ENCODE assay signal across 15 cellular contexts in the genomic region with DNA sequence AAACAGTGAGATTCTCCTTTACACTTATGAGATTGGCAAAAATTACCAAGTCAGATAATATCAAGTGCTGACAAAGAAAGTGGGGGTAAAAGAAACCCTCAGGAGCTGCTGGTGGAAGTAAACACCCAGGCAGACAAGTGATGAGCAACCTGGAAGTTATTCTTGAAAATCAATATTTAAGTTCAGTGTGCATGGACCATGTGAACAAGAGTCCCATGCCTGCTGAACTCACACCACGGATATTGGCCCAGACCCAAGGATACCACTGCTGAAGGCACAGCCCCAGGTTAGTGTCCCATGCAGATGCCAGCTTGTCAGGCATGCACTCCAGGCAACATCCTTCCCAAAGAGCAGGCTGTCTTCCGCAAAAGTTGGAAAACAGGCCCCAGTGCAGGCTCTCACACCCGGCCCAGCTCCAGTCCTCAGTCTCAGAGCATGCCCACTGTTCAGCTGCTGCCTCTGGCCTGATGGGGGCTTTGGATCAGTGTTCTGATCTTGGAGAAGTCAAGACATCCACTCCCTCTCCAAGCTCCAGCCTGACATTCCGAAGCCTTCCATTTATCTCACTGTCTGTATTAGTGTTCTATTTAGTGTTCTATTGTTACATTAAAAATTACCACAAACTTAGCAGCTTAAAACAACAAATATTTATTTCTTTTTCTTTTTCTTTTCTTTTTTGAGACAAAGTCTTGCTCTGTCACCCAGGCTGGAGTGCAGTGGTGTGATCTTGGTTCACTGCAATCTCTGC.
DNase-seq lines count a peak whose midpoint lies in the region; ATAC-seq and TF ChIP-seq lines count a peak whose summit lies in the region.
"Had no signal": no experiment of that assay in that cellular context is flagged by ENCODE, and none has a peak within 500 bp of the region (broad histone marks: within the 10 kb centered on the region; RNA-seq: fewer than 3 reads in every experiment).

No MANE protein-coding gene starts in this region.

- peak overlapping the region; percentile 16; the same call in 1 of the 2 replicates for H2AK5ac ChIP-seq in IMR-90 (ENCODE audit: low read depth, low read length)

- CTCF ChIA-PET in IMR-90 (lab: Yijun Ruan, JAX): no interaction called here

- DNase-seq in IMR-90 (peak; percentile 43), tibial artery (peak in 1 of 2 donors; percentile 63), T-helper 1 cell (no peak)
- no peak for DNase-seq in activated T-helper 1 cell treated with anti-CD3 and anti-CD28 coated beads, Interleukin-12 subunit alpha, Interleukin-12 subunit beta, Interleukin-2, Interleukin-4 antibody, amounts not matched to agents 30 ng/mL and 10 ng/mL and 1 ng/mL, durations not matched to agents 14 hours and 24 hours and 36 hours (ENCODE audit: low spot score)
- DNase-seq: activated CD4-positive, alpha-beta T cell treated with anti-CD3 and anti-CD28 coated beads for 4 hours; brain microvascular endothelial cell; effector memory CD8-positive, alpha-beta T cell; foreskin keratinocyte; HCEC 1CT; immature natural killer cell; retina had no signal

- BruUV-seq in IMR-90 (replicated peaks; lab: Mats Ljungman, UMichigan): no TSS peak

- peaks cover 2% of the 10 kb centered on the region for H3K27me3 Mint-ChIP-seq in activated T-helper 1 cell treated with anti-CD3 and anti-CD28 coated beads, Interleukin-12 subunit alpha, Interleukin-12 subunit beta, Interleukin-2, Interleukin-4 antibody, amounts not matched to agents 30 ng/mL and 10 ng/mL and 1 ng/mL, durations not matched to agents 14 hours and 24 hours and 36 hours (ENCODE audit: insufficient read depth)
- H3K27me3 Mint-ChIP-seq: effector memory CD8-positive, alpha-beta T cell; stimulated activated naive CD8-positive, alpha-beta T cell treated with anti-CD3 and anti-CD28 coated beads, Interleukin-15, Interleukin-2, amounts not matched to agents 100 ng/mL and 50 ng/mL, for 24 hours had no signal

- H2BK5ac ChIP-seq in IMR-90 (ENCODE audit: low read depth, low read length, poor library complexity, severe bottlenecking): peak overlapping the region; percentile 43

- H3K4me3 ChIP-seq in IMR-90 (ENCODE audit: insufficient read depth, low read depth, low read length) (no peak overlapping the region), liver (ENCODE audit: low read depth in 1 of 3, low read length in 3 of 3) (no peak overlapping the region), tibial artery (no peak overlapping the region)

- no peak for TF ChIP-seq CTCF in IMR-90 (conservative IDR thresholded peaks at IDR 0.05; ENCODE audit: low read depth, low read length)
- TF ChIP-seq CTCF in liver (IDR thresholded peaks at IDR 0.05; ENCODE audit: low read depth, low read length, missing input control): no peak
- TF ChIP-seq CTCF in tibial artery (IDR thresholded peaks at IDR 0.05): no peak

- peaks cover 54% of the 10 kb centered on the region for H3K4me1 ChIP-seq in IMR-90 (ENCODE audit: control insufficient read depth, insufficient read depth, low read length)
- peaks cover 3 to 20% (median 17%) of the 10 kb centered on the region in 4 donors for H3K4me1 ChIP-seq in liver (ENCODE audit: control insufficient read depth in 4 of 4, insufficient read depth in 4 of 4, low read length in 3 of 4)
- H3K4me1 ChIP-seq in tibial artery: peaks cover 0 to 70% (median 59%) of the 10 kb centered on the region in 4 donors

- no peak for ATAC-seq in IMR-90 (ENCODE audit: low read depth)
- ATAC-seq in HG03565 (IDR thresholded peaks at IDR 0.05; ENCODE audit: unreplicated experiment): no peak
- no peak for ATAC-seq in GM18868 (IDR thresholded peaks at IDR 0.05; ENCODE audit: unreplicated experiment)
- ATAC-seq: effector memory CD8-positive, alpha-beta T cell; foreskin keratinocyte had no signal

- H4K5ac ChIP-seq in IMR-90 (ENCODE audit: low read depth, low read length): peak overlapping the region; percentile 9; the same call in 1 of the 2 replicates

- no peak overlapping the region for H3K56ac ChIP-seq in IMR-90 (ENCODE audit: extremely low read depth, insufficient read depth, low read length)

- 0 out of 2 replicates have a peak overlapping the region, but pooled peaks have one; percentile 0 for H3K18ac ChIP-seq in IMR-90 (ENCODE audit: low read depth, low read length)

- POLR2A ChIA-PET in IMR-90 (lab: Charles Lee; ENCODE audit: unreplicated experiment): interaction anchor here (0.8 kb wide), 1 partner anchor 134 kb away, joined by 3 read pairs; a partner anchor contains a TSS

- H3K14ac ChIP-seq in IMR-90 (replicated peaks; ENCODE audit: low read depth, low read length): peak overlapping the region; percentile 6; the same call in 1 of the 2 replicates

- TF ChIP-seq RAD21 in IMR-90 (IDR thresholded peaks at IDR 0.05; ENCODE audit: low read length): no peak
- TF ChIP-seq RAD21 in liver (IDR thresholded peaks at IDR 0.05): peak; percentile 46 to 63

- H3K9me3 Mint-ChIP-seq in activated T-helper 1 cell treated with anti-CD3 and anti-CD28 coated beads, Interleukin-12 subunit alpha, Interleukin-12 subunit beta, Interleukin-2, Interleukin-4 antibody, amounts not matched to agents 30 ng/mL and 10 ng/mL and 1 ng/mL, durations not matched to agents 14 hours and 24 hours and 36 hours: peaks cover 5% of the 10 kb centered on the region
- H3K9me3 Mint-ChIP-seq: immature natural killer cell; stimulated activated naive CD8-positive, alpha-beta T cell treated with anti-CD3 and anti-CD28 coated beads, Interleukin-15, Interleukin-2, amounts not matched to agents 100 ng/mL and 50 ng/mL, for 24 hours had no signal

- no CpG with 5 or more reads among the region's 4 CpGs for WGBS in IMR-90 (ENCODE audit: extremely low coverage in 2 of 2, insufficient read length in 1 of 2), 2 experiments
- WGBS in liver: 59% methylated on average over 4 of the region's 4 CpGs

- H3K36me3 ChIP-seq in IMR-90 (ENCODE audit: control insufficient read depth, insufficient read depth, low read length): no peaks in the 10 kb centered on the region
- H3K36me3 ChIP-seq in liver (ENCODE audit: control insufficient read depth in 4 of 4, insufficient read depth in 3 of 4, low read depth in 1 of 4, low read length in 3 of 4): no peaks in the 10 kb centered on the region
- no peaks in the 10 kb centered on the region for H3K36me3 ChIP-seq in tibial artery
- H3K36me3 ChIP-seq: brain microvascular endothelial cell had no signal

- H3K9ac ChIP-seq in IMR-90 (ENCODE audit: low read depth, low read length) (no peak overlapping the region), liver (ENCODE audit: low read depth in 1 of 2, low read length in 2 of 2) (no peak overlapping the region)

- no peak overlapping the region for H3K27ac ChIP-seq in IMR-90 (ENCODE audit: insufficient read depth, low read length)
- peak overlapping the region; percentile 63 to 72 for H3K27ac ChIP-seq in liver (ENCODE audit: low read depth in 1 of 2, low read length in 2 of 2)
- H3K27ac ChIP-seq in tibial artery: peak overlapping the region; percentile 76 to 83

- no peak overlapping the region for H3K23ac ChIP-seq in IMR-90 (ENCODE audit: low read depth, low read length)

- H4K8ac ChIP-seq in IMR-90 (ENCODE audit: low read depth in 2 of 2, low read length in 2 of 2): peak overlapping the region in 1 of 2 experiments; percentile 60; a peak in 1 of 4 replicates

- no peaks in the 10 kb centered on the region for H3K36me3 Mint-ChIP-seq in activated T-helper 1 cell treated with anti-CD3 and anti-CD28 coated beads, Interleukin-12 subunit alpha, Interleukin-12 subunit beta, Interleukin-2, Interleukin-4 antibody, amounts not matched to agents 30 ng/mL and 10 ng/mL and 1 ng/mL, durations not matched to agents 14 hours and 24 hours and 36 hours (ENCODE audit: low read depth)

- H4K20me1 ChIP-seq in IMR-90 (ENCODE audit: insufficient read depth, low read length): no peaks in the 10 kb centered on the region

- no peak overlapping the region for H3K4me2 ChIP-seq in IMR-90 (ENCODE audit: low read depth, low read length)

- no peak overlapping the region for H2AK9ac ChIP-seq in IMR-90 (replicated peaks; ENCODE audit: low read depth, low read length, poor library complexity)

- in situ Hi-C loops in IMR-90 (cut with MboI; ENCODE audit: low sequenced_read_pairs): no loop called here

- intact Hi-C loops in IMR-90 (cut with micrococcal nuclease) (no loop called here), tibial artery (cut with DNase I; ENCODE audit: low total_unique reads) (no loop called here)
- intact Hi-C loops in activated T-helper 1 cell treated with anti-CD3 and anti-CD28 coated beads, Interleukin-12 subunit alpha, Interleukin-12 subunit beta, Interleukin-2, Interleukin-4 antibody, amounts not matched to agents 30 ng/mL and 10 ng/mL and 1 ng/mL, durations not matched to agents 14 hours and 24 hours and 36 hours (cut with micrococcal nuclease): no loop called here

- peak overlapping the region; percentile 71; the same call in 2 of the 3 replicates for H2BK15ac ChIP-seq in IMR-90 (ENCODE audit: low read depth, low read length)

- no peak overlapping the region for H3K4me3 Mint-ChIP-seq in activated T-helper 1 cell treated with anti-CD3 and anti-CD28 coated beads, Interleukin-12 subunit alpha, Interleukin-12 subunit beta, Interleukin-2, Interleukin-4 antibody, amounts not matched to agents 30 ng/mL and 10 ng/mL and 1 ng/mL, durations not matched to agents 14 hours and 24 hours and 36 hours
- H3K4me3 Mint-ChIP-seq: effector memory CD8-positive, alpha-beta T cell; immature natural killer cell; stimulated activated naive CD8-positive, alpha-beta T cell treated with anti-CD3 and anti-CD28 coated beads, Interleukin-15, Interleukin-2, amounts not matched to agents 100 ng/mL and 50 ng/mL, for 24 hours had no signal

- peaks cover 23% of the 10 kb centered on the region for H3K4me1 Mint-ChIP-seq in activated T-helper 1 cell treated with anti-CD3 and anti-CD28 coated beads, Interleukin-12 subunit alpha, Interleukin-12 subunit beta, Interleukin-2, Interleukin-4 antibody, amounts not matched to agents 30 ng/mL and 10 ng/mL and 1 ng/mL, durations not matched to agents 14 hours and 24 hours and 36 hours (ENCODE audit: low read depth)

- peak overlapping the region; percentile 29 for H3K27ac Mint-ChIP-seq in activated T-helper 1 cell treated with anti-CD3 and anti-CD28 coated beads, Interleukin-12 subunit alpha, Interleukin-12 subunit beta, Interleukin-2, Interleukin-4 antibody, amounts not matched to agents 30 ng/mL and 10 ng/mL and 1 ng/mL, durations not matched to agents 14 hours and 24 hours and 36 hours
- H3K27ac Mint-ChIP-seq: stimulated activated naive CD8-positive, alpha-beta T cell treated with anti-CD3 and anti-CD28 coated beads, Interleukin-15, Interleukin-2, amounts not matched to agents 100 ng/mL and 50 ng/mL, for 24 hours had no signal

- peak overlapping the region; percentile 7 for H2BK20ac ChIP-seq in IMR-90 (ENCODE audit: low read depth, low read length)

- peaks cover 49% of the 10 kb centered on the region for H3K9me1 ChIP-seq in IMR-90 (ENCODE audit: insufficient read depth, low read length)

- no peak overlapping the region for H2AFZ ChIP-seq in IMR-90 (replicated peaks; ENCODE audit: low read length, poor library complexity)

- peaks cover 0 to 5% of the 10 kb centered on the region in 2 experiments; a peak in 1 of 4 replicates for H3K79me1 ChIP-seq in IMR-90 (ENCODE audit: low read depth in 1 of 2, low read length in 2 of 2)

- peak overlapping the region; percentile 35 for H4K91ac ChIP-seq in IMR-90 (ENCODE audit: insufficient read depth, low read depth, low read length)

- H3K9me3 ChIP-seq in IMR-90 (ENCODE audit: control insufficient read depth, insufficient read depth, low read length): no peaks in the 10 kb centered on the region
- H3K9me3 ChIP-seq in liver (ENCODE audit: control insufficient read depth in 4 of 4, low read length in 3 of 4): no peaks in the 10 kb centered on the region
- no peaks in the 10 kb centered on the region for H3K9me3 ChIP-seq in tibial artery

- peak overlapping the region; percentile 43 for H2BK120ac ChIP-seq in IMR-90 (ENCODE audit: low read depth, low read length)

- TF ChIP-seq POLR2A in IMR-90 (IDR thresholded peaks at IDR 0.05; ENCODE audit: low read depth, low read length): no peak

- dilution Hi-C loops in IMR-90 (cut with HindIII; ENCODE audit: low sequenced_read_pairs, unreplicated experiment): no loop called here

- H3K4ac ChIP-seq in IMR-90 (ENCODE audit: low read depth, low read length): peak overlapping the region; percentile 77

- no peaks in the 10 kb centered on the region for H3K27me3 ChIP-seq in IMR-90 (ENCODE audit: control insufficient read depth, insufficient read depth, low read length)
- H3K27me3 ChIP-seq in liver (ENCODE audit: control insufficient read depth in 4 of 4, insufficient read depth in 4 of 4, low read length in 3 of 4): no peaks in the 10 kb centered on the region
- no peaks in the 10 kb centered on the region for H3K27me3 ChIP-seq in tibial artery
- H3K27me3 ChIP-seq: brain microvascular endothelial cell, foreskin keratinocyte had no signal
